11 cellular contexts compared by ENCODE assay signal in the genomic region with DNA sequence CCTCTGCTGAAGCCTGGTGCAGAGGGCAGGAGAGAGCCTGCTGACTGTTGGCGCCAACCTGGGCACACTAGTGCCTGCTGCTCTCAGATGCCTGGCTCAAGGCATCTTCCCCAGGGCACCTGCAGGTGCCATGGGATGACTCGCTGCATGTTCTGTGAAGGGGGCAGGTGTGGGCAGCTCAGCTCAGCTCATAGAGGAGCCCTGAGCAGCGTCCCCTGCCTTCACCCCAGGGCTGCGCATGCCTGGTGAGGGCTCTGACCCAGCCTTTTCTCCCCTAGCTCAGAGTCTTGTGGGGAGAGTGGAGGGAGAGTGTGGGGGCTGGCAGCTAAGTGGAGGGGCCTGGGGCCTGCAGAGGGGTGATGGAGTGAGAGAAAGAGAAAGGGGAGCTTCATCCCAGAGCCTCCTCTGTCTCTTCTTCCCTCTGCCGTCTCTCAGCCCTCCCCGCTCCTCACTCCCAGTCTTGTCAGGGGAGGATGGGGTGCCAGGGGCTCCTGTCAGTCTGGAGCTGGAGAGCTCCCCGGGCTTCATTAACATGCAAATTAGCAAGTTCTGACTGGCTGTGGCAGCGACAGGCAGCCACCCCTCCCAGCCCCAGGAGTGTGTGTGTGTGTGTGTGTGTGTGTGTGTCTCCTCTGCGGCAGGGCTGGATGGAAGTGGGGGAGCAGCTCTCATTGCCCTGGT. TPM values are rescaled to one million over a fixed set of nuclear protein-coding genes. Genes with fewer than 3 reads are reported as not detected.
DNase-seq lines count a peak whose midpoint lies in the region; ATAC-seq and TF ChIP-seq lines count a peak whose summit lies in the region.
"Had no signal": no experiment of that assay in that cellular context is flagged by ENCODE, and none has a peak within 500 bp of the region (broad histone marks: within the 10 kb centered on the region; RNA-seq: fewer than 3 reads in every experiment).

No MANE protein-coding gene starts in this region.

- no CpG with 5 or more reads among the region's 9 CpGs for WGBS in mesendoderm (ENCODE audit: extremely low coverage, insufficient coverage, low lambda C conversion rate)
- 59 to 70% methylated on average over 5 to 9 of the region's 9 CpGs for WGBS in testis, 2 donors

- no peak overlapping the region for H2AFZ ChIP-seq in DND-41 (ENCODE audit: low read depth, low read length)

- no peak overlapping the region for H2BK5ac ChIP-seq in mesendoderm (ENCODE audit: low read length)

- H3K79me1 ChIP-seq in mesendoderm (ENCODE audit: low read length): no peaks in the 10 kb centered on the region

- no peak overlapping the region for H2AK5ac ChIP-seq in mesendoderm (ENCODE audit: low read length)

- H3K4ac ChIP-seq in mesendoderm (ENCODE audit: low read depth, low read length): no peak overlapping the region

- H2BK120ac ChIP-seq in mesendoderm (ENCODE audit: low read depth, low read length): no peak overlapping the region

- peak overlapping the region; percentile 6 for H3K56ac ChIP-seq in mesendoderm (ENCODE audit: low read length)

- H3K27ac ChIP-seq in DND-41 (ENCODE audit: low read length) (no peak overlapping the region), mesendoderm (ENCODE audit: low read depth, low read length) (no peak overlapping the region), testis (no peak overlapping the region)
- H3K27ac ChIP-seq: esophagus squamous epithelium, HL-60 had no signal

- ATAC-seq in DND-41 (ENCODE audit: insufficient read depth, low read depth) (peak; percentile 80), HG02623 (IDR thresholded peaks at IDR 0.05; ENCODE audit: unreplicated experiment) (no peak), HG02852 (IDR thresholded peaks at IDR 0.05; ENCODE audit: unreplicated experiment) (no peak)
- ATAC-seq: T-cell had no signal

- no peak overlapping the region for H3K23ac ChIP-seq in mesendoderm (ENCODE audit: low read length)

- TF ChIP-seq CTCF in DND-41 (IDR thresholded peaks at IDR 0.05; ENCODE audit: borderline replicate concordance, extremely low read depth, low read length, poor library complexity, severe bottlenecking): peak; percentile 13
- TF ChIP-seq CTCF in testis (IDR thresholded peaks at IDR 0.05): no peak

- no peak overlapping the region for H2BK15ac ChIP-seq in mesendoderm (replicated peaks; ENCODE audit: low read depth)

- H3K27me3 ChIP-seq in DND-41 (ENCODE audit: insufficient read depth, low read length, poor library complexity): peaks cover 12% of the 10 kb centered on the region
- H3K27me3 ChIP-seq in mesendoderm (ENCODE audit: insufficient read depth, low read length, poor library complexity): no peaks in the 10 kb centered on the region
- no peaks in the 10 kb centered on the region for H3K27me3 ChIP-seq in testis

- H3K36me3 ChIP-seq in DND-41 (ENCODE audit: insufficient read depth, low read length) (no peaks in the 10 kb centered on the region), mesendoderm (ENCODE audit: control insufficient read depth, insufficient read depth, low read length) (no peaks in the 10 kb centered on the region), testis (ENCODE audit: low read depth, missing control alignments) (no peaks in the 10 kb centered on the region)
- H3K36me3 ChIP-seq: esophagus squamous epithelium had no signal

- H3K9ac ChIP-seq in DND-41 (ENCODE audit: low read depth, low read length) (no peak overlapping the region), mesendoderm (ENCODE audit: low read length) (no peak overlapping the region)

- no peak for TF ChIP-seq POLR2A in testis (IDR thresholded peaks at IDR 0.05)

- intact Hi-C loops in testis (cut with DNase I; ENCODE audit: low total_unique reads): no loop called here

- peaks cover 5% of the 10 kb centered on the region; the same call in 1 of the 2 replicates for H4K20me1 ChIP-seq in DND-41 (ENCODE audit: insufficient read depth, low read length)

- H3K4me1 ChIP-seq in DND-41 (ENCODE audit: insufficient read depth, low read length) (no peaks in the 10 kb centered on the region), mesendoderm (ENCODE audit: control insufficient read depth, low read depth, low read length) (peaks cover 8% of the 10 kb centered on the region), testis (peaks cover 27% of the 10 kb centered on the region)

- no peak overlapping the region for H4K8ac ChIP-seq in mesendoderm (ENCODE audit: low read depth, low read length)

- no peak overlapping the region for H3K4me2 ChIP-seq in DND-41 (ENCODE audit: insufficient read depth, low read length)
- H3K4me2 ChIP-seq in mesendoderm (ENCODE audit: low read length): no peak overlapping the region

- no peak overlapping the region for H4K5ac ChIP-seq in mesendoderm (ENCODE audit: low read length)

- H3K79me2 ChIP-seq in DND-41 (ENCODE audit: insufficient read depth, low read length) (no peaks in the 10 kb centered on the region), mesendoderm (ENCODE audit: control insufficient read depth, insufficient read depth, low read length) (no peaks in the 10 kb centered on the region)

- H3K9me3 ChIP-seq in DND-41 (ENCODE audit: insufficient read depth, low read length, severe bottlenecking) (no peaks in the 10 kb centered on the region), testis (no peaks in the 10 kb centered on the region)
- H3K9me3 ChIP-seq: esophagus squamous epithelium had no signal

- DNase-seq in DND-41 (peak; percentile 48), NCI-H2029 (lab: John Stamatoyannopoulos, UW) (peak; percentile 97), astrocyte of the hippocampus (ENCODE audit: low read depth, low spot score) (peak; percentile 65), mesendoderm (peak; percentile 85), superior temporal gyrus (ENCODE audit: extremely low spot score) (no peak), testis (no peak)
- DNase-seq: esophagus squamous epithelium, T-cell had no signal

- H3K4me3 ChIP-seq in DND-41 (ENCODE audit: low read depth in 1 of 2, low read length in 2 of 2) (no peak overlapping the region), mesendoderm (ENCODE audit: low read length) (no peak overlapping the region), testis (no peak overlapping the region)
- H3K4me3 ChIP-seq: esophagus squamous epithelium had no signal

- no peak overlapping the region for H3K18ac ChIP-seq in mesendoderm (ENCODE audit: low read length)

RNA-seq across cellular contexts. Expression of gene FOXO6, which starts 33.8 kb away (rescaled TPM):
- 0.32 TPM for polyA plus RNA-seq in mesendoderm (2013, experiment 1 of 2)
- polyA plus RNA-seq in mesendoderm (2013, experiment 2 of 2): 0.36 TPM
- 1 to 10 TPM; 3.8 to 4.5 TPM for total RNA-seq in testis
- polyA plus RNA-seq in testis (ENCODE audit: insufficient read depth, low read depth, low replicate concordance): 2.4 TPM

Comparison
In these comparisons a context has a peak if more than half of its experiments do, and no peak if none do; other contexts are left out.
1. DNase-seq: peak in DND-41 (single experiment), NCI-H2029 (single experiment), astrocyte of the hippocampus (single experiment) and mesendoderm (single experiment); none in superior temporal gyrus (single experiment) and testis (single experiment).